Comparison of ENCODE assay signal across 9 cellular contexts in the genomic region with DNA sequence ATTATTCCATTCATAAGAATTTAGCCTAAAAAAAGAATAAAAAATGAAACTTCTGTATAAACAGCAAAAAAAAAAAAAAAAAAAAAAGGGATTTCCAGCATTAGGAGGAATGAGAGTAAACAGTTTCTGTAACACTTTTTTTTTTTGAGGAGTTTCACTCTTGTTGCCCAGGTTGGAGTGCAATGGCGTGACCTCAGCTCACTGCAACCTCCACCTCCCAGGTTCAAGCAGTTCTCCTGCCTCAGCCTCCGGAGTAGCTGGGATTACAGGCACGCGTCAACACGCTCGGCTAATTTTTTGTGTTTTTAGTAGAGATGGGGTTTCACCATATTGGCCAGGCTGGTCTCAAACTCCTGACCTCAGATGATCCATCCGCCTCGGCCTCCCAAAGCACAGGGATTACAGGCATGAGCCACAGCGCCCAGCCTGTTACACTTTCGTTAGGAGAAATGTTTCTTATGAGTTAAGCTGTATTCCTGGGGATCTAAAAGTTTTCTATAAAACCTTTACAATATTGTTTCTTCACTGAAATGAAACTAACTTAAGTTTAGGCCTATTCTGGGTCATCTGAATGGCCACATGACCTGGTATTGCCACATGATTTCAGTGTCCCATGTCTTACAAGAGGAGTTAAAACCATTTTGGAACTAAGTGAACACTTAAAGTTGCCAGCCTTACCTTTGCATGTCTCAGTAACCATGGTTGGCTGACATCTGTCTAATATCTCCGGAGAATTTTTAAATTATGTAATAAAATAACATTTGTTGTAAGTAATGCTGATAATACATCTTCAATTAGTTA. TPM values are rescaled to one million over a fixed set of nuclear protein-coding genes. Genes with fewer than 3 reads are reported as not detected.
DNase-seq lines count a peak whose midpoint lies in the region; ATAC-seq, FAIRE-seq and TF ChIP-seq lines count a peak whose summit lies in the region.
"Had no signal": no experiment of that assay in that cellular context is flagged by ENCODE, and none has a peak within 500 bp of the region (broad histone marks: within the 10 kb centered on the region; RNA-seq: fewer than 3 reads in every experiment).

No MANE protein-coding gene starts in this region.

- no peak for TF ChIP-seq CTCF in RWPE1 (conservative IDR thresholded peaks at IDR 0.05; ENCODE audit: low read depth)
- no peak for TF ChIP-seq CTCF in dorsolateral prefrontal cortex (IDR thresholded peaks at IDR 0.05 in 54 of 56, conservative IDR thresholded peaks at IDR 0.05 in 2 of 56; ENCODE audit: low read depth in 1 of 56, partially characterized antibody in 56 of 56)
- no peak for TF ChIP-seq CTCF in pancreas (IDR thresholded peaks at IDR 0.05)

- H3K36me3 ChIP-seq in pancreas = no peaks in the 10 kb centered on the region
- H3K36me3 ChIP-seq: thyroid gland had no signal

- CTCF ChIA-PET in RWPE1 (lab: Yijun Ruan, JAX) = interaction anchor here (0.7 kb wide), 1 partner anchor 85 kb away, joined by 5 read pairs; no protein-coding TSS in a partner anchor

- peak in 3 of 4 donors; percentile 21 to 43 (median 40) for ATAC-seq in pancreas
- ATAC-seq in GM18511 (IDR thresholded peaks at IDR 0.05; ENCODE audit: unreplicated experiment) = no peak
- no peak for ATAC-seq in GM19452 (IDR thresholded peaks at IDR 0.05; ENCODE audit: unreplicated experiment)

- DNase-seq in COLO829 (ENCODE audit: low spot score) (peak; percentile 39), RWPE1 (ENCODE audit: low spot score) (no peak), dorsolateral prefrontal cortex (no peak), pancreas (no peak), NCI-H2081 (lab: John Stamatoyannopoulos, UW) (no peak), NCI-H510A treated with DMSO at 0.1 percent for 48 hours (lab: John Stamatoyannopoulos, UW) (no peak)
- DNase-seq: thyroid gland had no signal

- 90% methylated on average over 11 of the region's 11 CpGs for WGBS in pancreas, 2 donors

- intact Hi-C loops in dorsolateral prefrontal cortex (cut with DNase I) = no loop called here
- intact Hi-C loops in pancreas (cut with DNase I) = no loop called here

- no peak overlapping the region for H3K4me3 ChIP-seq in dorsolateral prefrontal cortex
- H3K4me3 ChIP-seq in pancreas = no peak overlapping the region
- H3K4me3 ChIP-seq: thyroid gland had no signal

- H3K4me1 ChIP-seq in pancreas = peaks cover 8 to 18% (median 14%) of the 10 kb centered on the region in 3 donors

- FAIRE-seq in pancreas (lab: Jason Lieb, UNC) = no peak

- H3K27me3 ChIP-seq in dorsolateral prefrontal cortex = no peaks in the 10 kb centered on the region
- H3K27me3 ChIP-seq in pancreas = no peaks in the 10 kb centered on the region
- H3K27me3 ChIP-seq: thyroid gland had no signal

- no peaks in the 10 kb centered on the region for H3K9me3 ChIP-seq in pancreas
- H3K9me3 ChIP-seq: thyroid gland had no signal

- POLR2A ChIA-PET in RWPE1 (lab: Yijun Ruan, JAX; ENCODE audit: low non-redundant PET) = no interaction called here

- peak overlapping the region; percentile 66 for H3K27ac ChIP-seq in RWPE1
- peak overlapping the region in 51 of 59 donors; percentile 2 to 82 (median 50) for H3K27ac ChIP-seq in dorsolateral prefrontal cortex
- H3K27ac ChIP-seq in pancreas = no peak overlapping the region

RNA-seq across cellular contexts. Expression of a gene that starts 17.5 kb away (rescaled TPM):
- total RNA-seq in dorsolateral prefrontal cortex (100 to 1,000 TPM in 65 of 120 experiments, 10 to 100 TPM in 55; 79.4 to 130 (median 101) TPM), pancreas (10 to 100 TPM; 35.2 to 71.2 (median 55.5) TPM)
- polyA plus RNA-seq in pancreas = 10 to 100 TPM in 1 of 2 donors, 1 to 10 TPM in 1; 8.7 to 18.1 TPM

Comparison
In these comparisons a context has a peak if more than half of its experiments do, and no peak if none do; other contexts are left out.
1. H3K27ac ChIP-seq: peak in RWPE1 (single experiment) and dorsolateral prefrontal cortex (51 of 59); none in pancreas (0 of 4).
2. ATAC-seq: peak in pancreas (3 of 4); none in GM18511 (single experiment) and GM19452 (single experiment).